ENCODE assay signal across 11 cellular contexts in the genomic region with DNA sequence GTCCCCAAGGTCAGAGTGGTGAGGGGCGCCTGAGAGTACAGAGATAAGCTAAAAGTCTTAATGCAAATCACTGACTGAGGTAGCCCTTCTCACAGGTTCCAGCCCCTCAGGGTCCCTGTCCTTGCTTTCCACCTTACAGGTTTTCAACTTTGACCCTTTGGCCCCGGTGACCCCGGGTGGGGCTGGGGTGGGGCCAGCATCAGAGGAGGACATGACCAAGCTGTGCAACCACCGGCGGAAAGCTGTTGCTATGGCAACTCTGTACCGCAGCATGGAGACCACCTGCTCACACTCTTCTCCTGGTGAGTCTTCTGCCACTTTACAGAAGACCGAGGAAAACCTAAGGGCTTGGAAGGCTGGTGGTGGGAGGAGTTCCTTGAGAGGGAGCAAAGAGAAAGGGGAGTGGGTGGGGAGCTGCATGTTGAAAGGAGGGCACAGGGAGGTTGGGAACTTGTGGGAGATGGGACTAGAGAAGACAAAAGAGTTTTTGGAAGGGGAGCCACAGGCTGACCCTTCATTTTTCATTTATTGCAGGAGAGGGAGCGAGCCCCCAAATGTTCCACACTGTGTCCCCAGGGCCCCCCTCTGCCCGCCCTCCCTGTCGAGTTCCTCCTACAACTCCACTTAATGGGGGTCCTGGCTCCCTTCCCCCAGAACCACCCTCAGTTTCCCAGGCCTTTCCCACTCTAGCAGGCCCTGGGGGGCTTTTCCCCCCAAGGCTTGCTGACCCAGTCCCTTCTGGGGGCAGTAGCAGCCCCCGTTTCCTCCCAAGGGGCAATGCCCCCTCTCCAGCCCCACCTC. TPM values are rescaled to one million over a fixed set of nuclear protein-coding genes. Genes with fewer than 3 reads are reported as not detected.
DNase-seq lines count a peak whose midpoint lies in the region; ATAC-seq and TF ChIP-seq lines count a peak whose summit lies in the region.
"Had no signal": no experiment of that assay in that cellular context is flagged by ENCODE, and none has a peak within 500 bp of the region (broad histone marks: within the 10 kb centered on the region; RNA-seq: fewer than 3 reads in every experiment).

No MANE protein-coding gene starts in this region.

- H2AFZ ChIP-seq in OCI-LY1 (ENCODE audit: low read length) = no peak overlapping the region

- TF ChIP-seq CTCF in OCI-LY1 (IDR thresholded peaks at IDR 0.05; ENCODE audit: low read length) (no peak), psoas muscle (IDR thresholded peaks at IDR 0.05) (no peak)

- peak overlapping the region in 5 of 8 donors; percentile 17 to 97 (median 90) for H3K4me3 Mint-ChIP-seq in CD4-positive, alpha-beta memory T cell

- no peaks in the 10 kb centered on the region for H3K27me3 ChIP-seq in CD4-positive, alpha-beta memory T cell (ENCODE audit: insufficient read depth, low read length)
- H3K27me3 ChIP-seq in OCI-LY1 (ENCODE audit: insufficient read depth, low read length) (no peaks in the 10 kb centered on the region), duodenal mucosa (ENCODE audit: control insufficient read depth in 1 of 2, insufficient read depth in 2 of 2, low read length in 2 of 2) (no peaks in the 10 kb centered on the region), psoas muscle (ENCODE audit: insufficient read depth in 3 of 3, low read length in 2 of 3) (no peaks in the 10 kb centered on the region)
- H3K27me3 ChIP-seq: right lobe of liver had no signal

- no peaks in the 10 kb centered on the region for H3K9me2 ChIP-seq in OCI-LY1 (ENCODE audit: low read depth, low read length)

- CTCF ChIA-PET in CD4-positive, alpha-beta memory T cell (lab: Charles Lee; ENCODE audit: partially characterized antibody) = interaction anchor here (0.7 to 1.8 kb wide), 5 partner anchors 48 to 96 kb away, joined by 3 to 9 read pairs (median 3); a partner anchor contains a TSS

- POLR2A ChIA-PET in CD4-positive, alpha-beta memory T cell (lab: Charles Lee; ENCODE audit: partially characterized antibody) = interaction anchor here (1.1 to 2.4 kb wide), 8 partner anchors 14 to 225 kb away, joined by 3 to 16 read pairs (median 6); a partner anchor contains a TSS

- peaks cover 42% of the 10 kb centered on the region for H3K4me1 ChIP-seq in CD4-positive, alpha-beta memory T cell (ENCODE audit: insufficient read depth, low read length)
- peaks cover 37% of the 10 kb centered on the region for H3K4me1 ChIP-seq in OCI-LY1 (ENCODE audit: insufficient read depth, low read length, severe bottlenecking)
- peaks cover 31 to 41% of the 10 kb centered on the region in 2 donors for H3K4me1 ChIP-seq in duodenal mucosa (ENCODE audit: control insufficient read depth in 1 of 2, insufficient read depth in 2 of 2, low read length in 2 of 2)
- H3K4me1 ChIP-seq in psoas muscle = peaks cover 25% of the 10 kb centered on the region

- no peak overlapping the region for H3K4me3 ChIP-seq in CD4-positive, alpha-beta memory T cell (ENCODE audit: low read length in 2 of 2)
- H3K4me3 ChIP-seq in OCI-LY1 (ENCODE audit: low read depth, low read length, poor library complexity, severe bottlenecking) = peak overlapping the region; percentile 75
- H3K4me3 ChIP-seq in duodenal mucosa (ENCODE audit: low read depth in 1 of 2, low read length in 2 of 2) = peak overlapping the region; percentile 43 to 80
- peak overlapping the region; percentile 96 for H3K4me3 ChIP-seq in psoas muscle

- 48 to 58% (median 53%) methylated on average over 9 to 11 of the region's 11 CpGs for WGBS in psoas muscle, 3 donors

- intact Hi-C loops in CD4-positive, alpha-beta memory T cell (cut with micrococcal nuclease) = loop anchor here (5.0 kb wide), 1 partner anchor 87 kb away; a partner anchor contains a TSS
- intact Hi-C loops in psoas muscle (cut with DNase I) = loop anchor here in 1 of 2 donors (5.0 kb wide), 1 partner anchor 38 kb away; a partner anchor contains a TSS

- H3K9me3 Mint-ChIP-seq in CD4-positive, alpha-beta memory T cell = peaks cover 0 to 3% (median 0%) of the 10 kb centered on the region in 8 donors

- peaks cover 24 to 46% (median 32%) of the 10 kb centered on the region in 4 donors for H3K4me1 Mint-ChIP-seq in CD4-positive, alpha-beta memory T cell

- H3K27ac Mint-ChIP-seq in CD4-positive, alpha-beta memory T cell = peak overlapping the region in 6 of 7 donors; percentile 52 to 99 (median 94)

- no peaks in the 10 kb centered on the region for H3K79me2 ChIP-seq in OCI-LY1 (ENCODE audit: insufficient read depth, low read length)

- H3K36me3 ChIP-seq in CD4-positive, alpha-beta memory T cell (ENCODE audit: insufficient read depth, low read length) = peaks cover 31% of the 10 kb centered on the region
- H3K36me3 ChIP-seq in OCI-LY1 (ENCODE audit: insufficient read depth, low read length) (peaks cover 45% of the 10 kb centered on the region), duodenal mucosa (ENCODE audit: control insufficient read depth in 1 of 2, insufficient read depth in 2 of 2, low read length in 2 of 2) (peaks cover 15 to 45% of the 10 kb centered on the region in 2 donors), psoas muscle (ENCODE audit: insufficient read depth in 1 of 2, low read depth in 1 of 2) (peaks cover 2 to 61% of the 10 kb centered on the region in 2 donors)

- H4K20me1 ChIP-seq in OCI-LY1 (ENCODE audit: insufficient read depth, low read length) = no peaks in the 10 kb centered on the region

- H3F3A ChIP-seq in OCI-LY1 (ENCODE audit: insufficient read depth, low read length) = 0 out of 2 replicates have a peak, but pooled peaks cover 7% of the 10 kb centered on the region

- H3K36me3 Mint-ChIP-seq in CD4-positive, alpha-beta memory T cell = peaks cover 4 to 65% of the 10 kb centered on the region in 2 donors

- peak overlapping the region; percentile 96 for H3K27ac ChIP-seq in CD4-positive, alpha-beta memory T cell (ENCODE audit: low read depth, low read length)
- peak overlapping the region; percentile 85 for H3K27ac ChIP-seq in OCI-LY1 (ENCODE audit: low read depth, low read length, poor library complexity, severe bottlenecking)
- no peak overlapping the region for H3K27ac ChIP-seq in duodenal mucosa (ENCODE audit: low read depth, low read length)
- H3K27ac ChIP-seq in psoas muscle = no peak overlapping the region

- no peak for DNase-seq in CD4-positive, alpha-beta memory T cell
- DNase-seq in psoas muscle (peak in 1 of 2 donors; percentile 53), NCI-H2196 (lab: John Stamatoyannopoulos, UW; ENCODE audit: unreplicated experiment) (no peak), NOMO-1 treated with dmso at 0.1 percent for 144 hours (lab: John Stamatoyannopoulos, UW; ENCODE audit: unreplicated experiment) (no peak)
- DNase-seq: HCEC 1CT, SW 1271 had no signal

- no peaks in the 10 kb centered on the region for H3K9me3 ChIP-seq in CD4-positive, alpha-beta memory T cell (ENCODE audit: control insufficient read depth in 1 of 2, low read length in 2 of 2)
- H3K9me3 ChIP-seq in OCI-LY1 (ENCODE audit: low read length) (no peaks in the 10 kb centered on the region), duodenal mucosa (ENCODE audit: control insufficient read depth in 1 of 2, low read length in 2 of 2) (no peaks in the 10 kb centered on the region), psoas muscle (no peaks in the 10 kb centered on the region)
- H3K9me3 ChIP-seq: right lobe of liver had no signal

- peaks cover 0 to 2% of the 10 kb centered on the region in 2 donors for H3K27me3 Mint-ChIP-seq in CD4-positive, alpha-beta memory T cell

- peak overlapping the region; percentile 93 for H3K4me2 ChIP-seq in OCI-LY1 (ENCODE audit: low read length)

- ATAC-seq in psoas muscle (no peak), GM21737 (IDR thresholded peaks at IDR 0.05; ENCODE audit: unreplicated experiment) (no peak), GM19467 (IDR thresholded peaks at IDR 0.05; ENCODE audit: unreplicated experiment) (no peak)
- ATAC-seq: right lobe of liver had no signal

- H3K9ac ChIP-seq in OCI-LY1 (ENCODE audit: low read length) (peak overlapping the region; percentile 38; the same call in 1 of the 2 replicates), duodenal mucosa (ENCODE audit: low read depth in 1 of 2, low read length in 2 of 2) (peak overlapping the region in 1 of 2 donors; percentile 86)

RNA-seq across cellular contexts. Expression of a gene that starts 2.4 kb away (rescaled TPM):
- 100 to 1,000 TPM in 1 of 2 experiments, 10 to 100 TPM in 1; 97.4 to 103 TPM for total RNA-seq in CD4-positive, alpha-beta memory T cell
- 1 to 10 TPM in 1 of 2 donors, under 1 TPM in 1; 0.16 to 2.6 TPM for polyA plus RNA-seq in CD4-positive, alpha-beta memory T cell
- total RNA-seq in psoas muscle = 10 to 100 TPM; 29.5 to 52.9 (median 39.5) TPM
- 10 to 100 TPM; 11.6 to 18.4 (median 17.5) TPM for polyA plus RNA-seq in psoas muscle

RNA-seq across cellular contexts. Expression of a gene that starts 4.7 kb away (rescaled TPM):
- total RNA-seq in CD4-positive, alpha-beta memory T cell = 10 to 100 TPM; 38.5 to 40.8 TPM
- 10 to 100 TPM; 15.4 to 22.8 TPM for polyA plus RNA-seq in CD4-positive, alpha-beta memory T cell
- total RNA-seq in psoas muscle = 10 to 100 TPM; 11.1 to 59.5 (median 19.6) TPM
- polyA plus RNA-seq in psoas muscle = 100 to 1,000 TPM in 1 of 3 donors, 10 to 100 TPM in 2; 62.5 to 224 (median 68.9) TPM

RNA-seq across cellular contexts. Expression of a gene that starts 22.0 kb away (rescaled TPM):
- 10 to 100 TPM; 69.4 to 70.7 TPM for total RNA-seq in CD4-positive, alpha-beta memory T cell
- polyA plus RNA-seq in CD4-positive, alpha-beta memory T cell = 10 to 100 TPM; 67.4 to 86.2 TPM
- total RNA-seq in psoas muscle = 100 to 1,000 TPM in 2 of 4 donors, 10 to 100 TPM in 2; 91.0 to 128 (median 103) TPM
- polyA plus RNA-seq in psoas muscle = 100 to 1,000 TPM; 107 to 165 (median 123) TPM

RNA-seq across cellular contexts. Expression of a gene that starts 24.8 kb away (rescaled TPM):
- under 1 TPM; 0.96 to 1.00 TPM for total RNA-seq in CD4-positive, alpha-beta memory T cell
- polyA plus RNA-seq in CD4-positive, alpha-beta memory T cell = not detected
- total RNA-seq in psoas muscle = under 1 TPM in 3 of 4 donors, not detected in 1; 0.04 to 0.21 (median 0.14) TPM
- under 1 TPM; 0.01 to 0.18 (median 0.04) TPM for polyA plus RNA-seq in psoas muscle

RNA-seq across cellular contexts. Expression of a gene that starts 37.1 kb away (rescaled TPM):
- total RNA-seq in CD4-positive, alpha-beta memory T cell = 100 to 1,000 TPM; 224 to 242 TPM
- polyA plus RNA-seq in CD4-positive, alpha-beta memory T cell = 100 to 1,000 TPM in 1 of 2 donors, 10 to 100 TPM in 1; 84.8 to 114 TPM
- total RNA-seq in psoas muscle = 10 to 100 TPM; 68.6 to 88.0 (median 83.7) TPM
- polyA plus RNA-seq in psoas muscle = 10 to 100 TPM; 41.2 to 97.4 (median 77.7) TPM

Comparison
In these comparisons a context has a peak if more than half of its experiments do, and no peak if none do; other contexts are left out.
1. H3K27ac ChIP-seq: peak in CD4-positive, alpha-beta memory T cell (single experiment) and OCI-LY1 (single experiment); none in duodenal mucosa (single experiment) and psoas muscle (single experiment).
2. H3K4me3 ChIP-seq: peak in OCI-LY1 (single experiment), duodenal mucosa (2 of 2) and psoas muscle (single experiment); none in CD4-positive, alpha-beta memory T cell (0 of 2).